8 cellular contexts compared by ENCODE assay signal in genomic region chr14:24141030-24141880, GRCh38.
A peak's percentile ranks its signal among the peaks of the same experiment; 100 is the strongest.
DNase-seq lines count a peak whose midpoint lies in the region; ATAC-seq and TF ChIP-seq lines count a peak whose summit lies in the region.

A gene with protein sequence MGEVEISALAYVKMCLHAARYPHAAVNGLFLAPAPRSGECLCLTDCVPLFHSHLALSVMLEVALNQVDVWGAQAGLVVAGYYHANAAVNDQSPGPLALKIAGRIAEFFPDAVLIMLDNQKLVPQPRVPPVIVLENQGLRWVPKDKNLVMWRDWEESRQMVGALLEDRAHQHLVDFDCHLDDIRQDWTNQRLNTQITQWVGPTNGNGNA (minus strand): TSS chr14:24141591. CDS start chr14:24141304, 287 bp downstream.

- ATAC-seq in stimulated activated naive CD8-positive, alpha-beta T cell treated with anti-CD3 and anti-CD28 coated beads, Interleukin-15, amount 100 ng/mL, for 72 hours: peak; percentile 89

- peaks cover 9% of the 10 kb centered on the region for H3K27me3 Mint-ChIP-seq in nephron progenitor cell (ENCODE audit: low read depth, poor library complexity)
- no peaks in the 10 kb centered on the region for H3K27me3 Mint-ChIP-seq in stimulated activated naive CD8-positive, alpha-beta T cell treated with anti-CD3 and anti-CD28 coated beads, Interleukin-15, amount 100 ng/mL, for 72 hours

- H3K4me1 ChIP-seq in HAP-1 (peaks cover 22% of the 10 kb centered on the region), MM.1S (ENCODE audit: low read length) (peaks cover 15% of the 10 kb centered on the region; the same call in 1 of the 2 replicates)

- H3K4me3 ChIP-seq in HAP-1 (peak within 1 kb of the TSS; percentile 77), MM.1S (ENCODE audit: low read length) (peak within 1 kb of the TSS; percentile 86)

- TF ChIP-seq CTCF in MM.1S (IDR thresholded peaks at IDR 0.05; ENCODE audit: low read length): no peak
- TF ChIP-seq CTCF in nephron progenitor cell (IDR thresholded peaks at IDR 0.05): no peak

- H3K9me3 ChIP-seq in HAP-1: no peaks in the 10 kb centered on the region
- H3K9me3 ChIP-seq in MM.1S (replicated peaks; ENCODE audit: insufficient read depth, low read length): no peaks in the 10 kb centered on the region

- H3F3A ChIP-seq in MM.1S (ENCODE audit: insufficient read depth, low read length): peaks cover 6% of the 10 kb centered on the region

- H3K36me3 Mint-ChIP-seq in nephron progenitor cell (ENCODE audit: low read depth): peaks cover 33% of the 10 kb centered on the region

- H3K4me3 Mint-ChIP-seq in nephron progenitor cell: peak within 1 kb of the TSS; percentile 95
- peak within 1 kb of the TSS; percentile 96 for H3K4me3 Mint-ChIP-seq in stimulated activated naive CD8-positive, alpha-beta T cell treated with anti-CD3 and anti-CD28 coated beads, Interleukin-15, amount 100 ng/mL, for 72 hours

- no peaks in the 10 kb centered on the region for H3K9me2 ChIP-seq in MM.1S (replicated peaks; ENCODE audit: insufficient read depth, low read length)

- peaks cover 69% of the 10 kb centered on the region for H3K4me1 Mint-ChIP-seq in nephron progenitor cell
- peaks cover 79% of the 10 kb centered on the region for H3K4me1 Mint-ChIP-seq in stimulated activated naive CD8-positive, alpha-beta T cell treated with anti-CD3 and anti-CD28 coated beads, Interleukin-15, amount 100 ng/mL, for 72 hours

- H3K9ac ChIP-seq in MM.1S (ENCODE audit: low read length): peak within 1 kb of the TSS; percentile 72

- no peaks in the 10 kb centered on the region for H4K20me1 ChIP-seq in MM.1S (ENCODE audit: insufficient read depth, low read length)

- H3K36me3 ChIP-seq in HAP-1 (replicated peaks): peaks cover 42% of the 10 kb centered on the region
- 0 out of 2 replicates have a peak, but pooled peaks cover 2% of the 10 kb centered on the region for H3K36me3 ChIP-seq in MM.1S (replicated peaks; ENCODE audit: insufficient read depth, low read length)

- DNase-seq in GDM1 (lab: John Stamatoyannopoulos, UW): peak; percentile 98
- peak; percentile 100 for DNase-seq in HAP-1 (ENCODE audit: low spot score in 2 of 2)
- DNase-seq in MM.1S: peak; percentile 97
- DNase-seq in SIG-M5 (lab: John Stamatoyannopoulos, UW): peak; percentile 96
- DNase-seq in activated gamma-delta T cell (lab: John Stamatoyannopoulos, UW): peak; percentile 94
- peak; percentile 99 for DNase-seq in fibroblast of the conjunctiva (ENCODE audit: low read depth)
- peak; percentile 99 for DNase-seq in nephron progenitor cell
- peak; percentile 98 to 100 for DNase-seq in stimulated activated naive CD8-positive, alpha-beta T cell treated with anti-CD3 and anti-CD28 coated beads, Interleukin-15, amount 100 ng/mL, for 72 hours

- peaks cover 66% of the 10 kb centered on the region for H3K79me2 ChIP-seq in MM.1S (ENCODE audit: low read length)

- H3K27ac Mint-ChIP-seq in nephron progenitor cell: peak within 1 kb of the TSS; percentile 88
- peak within 1 kb of the TSS; percentile 81 to 94 for H3K27ac Mint-ChIP-seq in stimulated activated naive CD8-positive, alpha-beta T cell treated with anti-CD3 and anti-CD28 coated beads, Interleukin-15, amount 100 ng/mL, for 72 hours

- peak within 1 kb of the TSS; percentile 78 for H3K4me2 ChIP-seq in MM.1S (ENCODE audit: low read depth, low read length)

- no peaks in the 10 kb centered on the region for H3K9me3 Mint-ChIP-seq in nephron progenitor cell
- H3K9me3 Mint-ChIP-seq in stimulated activated naive CD8-positive, alpha-beta T cell treated with anti-CD3 and anti-CD28 coated beads, Interleukin-15, amount 100 ng/mL, for 72 hours: no peaks in the 10 kb centered on the region

- H2AFZ ChIP-seq in MM.1S (ENCODE audit: low read length): peak within 1 kb of the TSS; percentile 53

- H3K27me3 ChIP-seq in HAP-1 (ENCODE audit: low read depth) (no peaks in the 10 kb centered on the region), MM.1S (replicated peaks; ENCODE audit: insufficient read depth, low read length) (no peaks in the 10 kb centered on the region)

- in situ Hi-C loops in HAP-1 (cut with MboI; ENCODE audit: low sequenced_read_pairs): no loop called here

- H3K27ac ChIP-seq in MM.1S (ENCODE audit: low read length): peak within 1 kb of the TSS; percentile 75

Comparison
In these comparisons a context has a peak if more than half of its experiments do, and no peak if none do; other contexts are left out.
1. Peak in every context shown above with its lines: DNase-seq, ATAC-seq, H3K4me3 ChIP-seq and H3K27ac ChIP-seq.